Comparison of ENCODE assay signal across 16 cellular contexts in the genomic region with DNA sequence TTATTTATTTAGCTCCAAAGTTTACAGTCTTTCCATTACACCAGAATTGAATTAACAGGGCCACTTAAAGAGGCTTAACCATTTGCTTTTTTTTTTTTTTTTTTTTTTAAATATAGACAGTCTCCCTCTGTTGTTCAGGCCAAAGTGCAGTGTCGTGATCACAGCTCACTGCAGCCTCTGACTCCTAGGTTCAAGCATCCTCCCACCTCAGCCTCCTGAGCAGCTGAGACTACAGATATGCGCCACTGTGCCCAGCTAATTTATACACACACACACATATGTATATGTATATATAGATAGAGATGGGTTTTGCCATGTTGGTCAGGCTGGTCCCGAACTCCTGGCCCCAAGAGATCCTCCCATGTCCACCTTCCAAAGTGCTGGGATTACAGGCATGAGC.
"Had no signal": no experiment of that assay in that cellular context is flagged by ENCODE, and none has a peak within 500 bp of the region (broad histone marks: within the 10 kb centered on the region; RNA-seq: fewer than 3 reads in every experiment).

No MANE protein-coding gene starts in this region.

- H3K27ac ChIP-seq: esophagus squamous epithelium, sigmoid colon, skin epidermis had no signal

- ATAC-seq: gastroesophageal sphincter; naive thymus-derived CD8-positive, alpha-beta T cell had no signal

- H3K27me3 ChIP-seq: colonic mucosa, esophagus squamous epithelium, gastroesophageal sphincter, sigmoid colon had no signal

- DNase-seq: colonic mucosa; dermis blood vessel endothelial cell; esophagus squamous epithelium; foreskin fibroblast; glutamatergic neuron; immature natural killer cell; mesendoderm; naive thymus-derived CD8-positive, alpha-beta T cell; posterior cingulate gyrus; sigmoid colon; stimulated activated CD4-positive, alpha-beta T cell treated with anti-CD3 and anti-CD28 coated beads, Interleukin-2, amount 100 ng/mL, for 24 hours; stimulated activated naive CD4-positive, alpha-beta T cell treated with Interleukin-2 at 50 U/mL for 16 hours had no signal

- H3K9me3 ChIP-seq: colonic mucosa, esophagus squamous epithelium, gastroesophageal sphincter, sigmoid colon had no signal

- H3K9me3 Mint-ChIP-seq: immature natural killer cell; naive thymus-derived CD8-positive, alpha-beta T cell; neural crest cell; type B pancreatic cell had no signal

- H3K27me3 Mint-ChIP-seq: type B pancreatic cell had no signal

- H3K4me3 Mint-ChIP-seq: neural crest cell, type B pancreatic cell had no signal

- H3K36me3 ChIP-seq: colonic mucosa had no signal

- H3K4me3 ChIP-seq: sigmoid colon, skin epidermis had no signal
